ENCODE assay signal across 9 cellular contexts in genomic region chr5:112929336-112930081, GRCh38. TPM values are rescaled to one million over a fixed set of nuclear protein-coding genes. Genes with fewer than 3 reads are reported as not detected.
DNase-seq lines count a peak whose midpoint lies in the region; ATAC-seq and TF ChIP-seq lines count a peak whose summit lies in the region.
"Had no signal": no experiment of that assay in that cellular context is flagged by ENCODE, and none has a peak within 500 bp of the region (broad histone marks: within the 10 kb centered on the region; RNA-seq: fewer than 3 reads in every experiment).

No MANE protein-coding gene starts in this region.

- TF ChIP-seq CTCF in SU-DHL-6 (IDR thresholded peaks at IDR 0.05; ENCODE audit: insufficient read depth, low read length, poor library complexity, severe bottlenecking) (no peak), PC-9 (conservative IDR thresholded peaks at IDR 0.05) (no peak), GM10248 (IDR thresholded peaks at IDR 0.05; ENCODE audit: control extremely low read depth, extremely low read depth, low read depth, missing control alignments) (no peak)

- H3K36me3 Mint-ChIP-seq in activated naive CD4-positive, alpha-beta T cell treated with anti-CD3 and anti-CD28 coated beads, Interleukin-2, amount 50 U/mL, for 24 hours = no peaks in the 10 kb centered on the region

- peak overlapping the region; percentile 8 for H2AFZ ChIP-seq in SU-DHL-6 (ENCODE audit: low read depth, low read length, severe bottlenecking)
- H2AFZ ChIP-seq in PC-9 = no peak overlapping the region

- H3K79me2 ChIP-seq in SU-DHL-6 (ENCODE audit: insufficient read depth, low read length) (no peaks in the 10 kb centered on the region), PC-9 (ENCODE audit: low read depth) (no peaks in the 10 kb centered on the region)

- H3K27me3 Mint-ChIP-seq in activated naive CD4-positive, alpha-beta T cell treated with anti-CD3 and anti-CD28 coated beads, Interleukin-2, amount 50 U/mL, for 24 hours = no peaks in the 10 kb centered on the region

- DNase-seq in activated naive CD4-positive, alpha-beta T cell treated with anti-CD3 and anti-CD28 coated beads, Interleukin-2, amount 50 U/mL, for 16 hours = no peak
- no peak for DNase-seq in PC-9
- no peak for DNase-seq in GM10248 (ENCODE audit: extremely low spot score)
- no peak for DNase-seq in head of caudate nucleus
- no peak for DNase-seq in stimulated activated CD4-positive, alpha-beta T cell treated with anti-CD3 and anti-CD28 coated beads, Interleukin-4, amount 100 ng/mL, for 4 hours
- DNase-seq: erythroblast had no signal

- peak overlapping the region; percentile 48 for H3K4me3 Mint-ChIP-seq in activated naive CD4-positive, alpha-beta T cell treated with anti-CD3 and anti-CD28 coated beads, Interleukin-2, amount 50 U/mL, for 24 hours

- H3K4me2 ChIP-seq in SU-DHL-6 (ENCODE audit: low read depth, low read length, poor library complexity, severe bottlenecking) (peak overlapping the region; percentile 60), PC-9 (no peak overlapping the region)

- peaks cover 69% of the 10 kb centered on the region for H3F3A ChIP-seq in SU-DHL-6 (ENCODE audit: insufficient read depth)
- peaks cover 3% of the 10 kb centered on the region; the same call in 1 of the 2 replicates for H3F3A ChIP-seq in PC-9 (ENCODE audit: insufficient read depth, low read depth)

- H3K9ac ChIP-seq in SU-DHL-6 (ENCODE audit: low read length) = peak overlapping the region; percentile 57

- intact Hi-C loops in PC-9 (cut with micrococcal nuclease; ENCODE audit: unreplicated experiment) = no loop called here
- intact Hi-C loops in head of caudate nucleus (cut with DNase I) = loop anchor here (10.0 kb wide), 2 partner anchors 175 to 375 kb away; no protein-coding TSS in a partner anchor

- H4K20me1 ChIP-seq in SU-DHL-6 (ENCODE audit: low read depth, low read length) (no peaks in the 10 kb centered on the region), PC-9 (ENCODE audit: insufficient read depth) (no peaks in the 10 kb centered on the region)

- POLR2A ChIA-PET in PC-9 (lab: Charles Lee; ENCODE audit: unreplicated experiment) (no interaction called here), GM10248 (lab: Yijun Ruan, JAX) (no interaction called here)

- no peak overlapping the region for H3K27ac Mint-ChIP-seq in activated naive CD4-positive, alpha-beta T cell treated with anti-CD3 and anti-CD28 coated beads, Interleukin-2, amount 50 U/mL, for 24 hours

- H3K36me3 ChIP-seq in SU-DHL-6 (ENCODE audit: low read length) = no peaks in the 10 kb centered on the region
- no peaks in the 10 kb centered on the region for H3K36me3 ChIP-seq in PC-9 (ENCODE audit: low read depth)

- H3K4me1 ChIP-seq in PC-9 (replicated peaks; ENCODE audit: insufficient read depth) = 0 out of 2 replicates have a peak, but pooled peaks cover 5% of the 10 kb centered on the region

- BruUV-seq in PC-9 (replicated peaks; lab: Mats Ljungman, UMichigan) = no TSS peak

- no peaks in the 10 kb centered on the region for H3K27me3 ChIP-seq in SU-DHL-6 (ENCODE audit: low read length)
- H3K27me3 ChIP-seq in PC-9 (ENCODE audit: insufficient read depth, low read depth) = no peaks in the 10 kb centered on the region

- H3K9me3 ChIP-seq in SU-DHL-6 (ENCODE audit: insufficient read depth, low read length) (no peaks in the 10 kb centered on the region), PC-9 (ENCODE audit: insufficient read depth, low read depth) (no peaks in the 10 kb centered on the region)

- H3K27ac ChIP-seq in SU-DHL-6 (ENCODE audit: low read depth, low read length) (peak overlapping the region; percentile 93), PC-9 (no peak overlapping the region)

- CTCF ChIA-PET in PC-9 (lab: Charles Lee) (no interaction called here), GM10248 (lab: Yijun Ruan, JAX) (interaction anchor here (1.6 kb wide), 1 partner anchor 8 kb away, joined by 4 read pairs; the partner anchor contains the start of gene REEP5)

- H3K4me3 ChIP-seq in SU-DHL-6 (ENCODE audit: insufficient read depth, low read length, poor library complexity, severe bottlenecking) (no peak overlapping the region), PC-9 (no peak overlapping the region)

- H3K4me1 Mint-ChIP-seq in activated naive CD4-positive, alpha-beta T cell treated with anti-CD3 and anti-CD28 coated beads, Interleukin-2, amount 50 U/mL, for 24 hours = peaks cover 48% of the 10 kb centered on the region

- H3K9me2 ChIP-seq in SU-DHL-6 (replicated peaks; ENCODE audit: insufficient read depth, low read length) (no peaks in the 10 kb centered on the region), PC-9 (ENCODE audit: insufficient read depth) (no peaks in the 10 kb centered on the region)

- ATAC-seq in HG02973 (IDR thresholded peaks at IDR 0.05; ENCODE audit: unreplicated experiment) = peak; percentile 54

- no peaks in the 10 kb centered on the region for H3K9me3 Mint-ChIP-seq in activated naive CD4-positive, alpha-beta T cell treated with anti-CD3 and anti-CD28 coated beads, Interleukin-2, amount 50 U/mL, for 24 hours

RNA-seq across cellular contexts. Expression of gene REEP5, which starts 7.5 kb away (rescaled TPM):
- total RNA-seq in PC-9 (2021) = 45.2 and 53.6 TPM in 2 replicates

RNA-seq across cellular contexts. Expression of gene DCP2, which starts 47.1 kb away (rescaled TPM):
- total RNA-seq in PC-9 (2021) = 40.0 and 45.6 TPM in 2 replicates
